Comparison of ENCODE assay signal across 26 cellular contexts in genomic region chr18:37716106-37716708, GRCh38.
"Had no signal": no experiment of that assay in that cellular context is flagged by ENCODE, and none has a peak within 500 bp of the region (broad histone marks: within the 10 kb centered on the region; RNA-seq: fewer than 3 reads in every experiment).

No MANE protein-coding gene starts in this region.

- H3K9me3 ChIP-seq: neutrophil, psoas muscle, right lobe of liver, sigmoid colon, thoracic aorta, thyroid gland, tibial nerve, upper lobe of left lung, vagina had no signal

- H3K4me1 ChIP-seq: parathyroid adenoma, psoas muscle, right lobe of liver, sigmoid colon, stomach, thyroid gland, tibial nerve, upper lobe of left lung, vagina had no signal

- ATAC-seq: natural killer cell treated with Interleukin-12 subunit alpha and Interleukin-12 subunit beta and Interleukin-15 and Interleukin-18, amount 100 ng/mL, for 72 hours; psoas muscle; right lobe of liver; stimulated activated effector memory CD8-positive, alpha-beta T cell treated with anti-CD3 and anti-CD28 coated beads, Interleukin-12 subunit alpha, Interleukin-12 subunit beta, amount 100 ng/mL, for 72 hours; stimulated activated naive B cell treated with anti-CD40 and anti-IgM and Interleukin-4, amounts not matched to agents 10 μg/mL and 1 μg/mL and 100 μg/mL, for 72 hours had no signal

- H3K36me3 ChIP-seq: neutrophil, right lobe of liver, sigmoid colon, stomach, thoracic aorta, thyroid gland, tibial nerve, upper lobe of left lung, vagina had no signal

- DNase-seq: nephron progenitor cell; nucleus accumbens; posterior cingulate gyrus; psoas muscle; right cardiac atrium; right lobe of liver; sigmoid colon; small intestine; stimulated activated CD4-positive, alpha-beta T cell treated with anti-CD3 and anti-CD28 coated beads, Interleukin-15, amount 100 ng/mL, for 24 hours; stimulated activated CD4-positive, alpha-beta T cell treated with anti-CD3 and anti-CD28 coated beads, Interleukin-2, amount 100 ng/mL, for 24 hours; stimulated activated CD4-positive, alpha-beta T cell treated with anti-CD3 and anti-CD28 coated beads, Interleukin-2, amount 100 ng/mL, for 48 hours; stimulated activated CD4-positive, alpha-beta T cell treated with anti-CD3 and anti-CD28 coated beads, Interleukin-4, amount 100 ng/mL, for 24 hours; stimulated activated naive B cell treated with anti-CD40 and anti-IgM and Interleukin-4, amounts not matched to agents 10 μg/mL and 1 μg/mL and 100 μg/mL, for 72 hours; stimulated activated naive CD4-positive, alpha-beta T cell treated with Interleukin-2 at 50 U/mL for 16 hours; stomach; thyroid gland; trophoblast cell; upper lobe of left lung had no signal

- H3K4me3 ChIP-seq: psoas muscle, right lobe of liver, sigmoid colon, stomach, thoracic aorta, thyroid gland, tibial nerve, upper lobe of left lung, vagina had no signal

- H3K27me3 ChIP-seq: neutrophil, right lobe of liver, sigmoid colon, stomach, thyroid gland, tibial nerve, upper lobe of left lung, vagina had no signal

- H3K27ac ChIP-seq: neutrophil, parathyroid adenoma, psoas muscle, right lobe of liver, sigmoid colon, stomach, thoracic aorta, thyroid gland, tibial nerve, upper lobe of left lung, vagina had no signal

- FAIRE-seq: small intestine, urothelium cell line had no signal
